Comparison of ENCODE assay signal across 17 cellular contexts in genomic region chr7:123844712-123845219, GRCh38. TPM values are rescaled to one million over a fixed set of nuclear protein-coding genes. Genes with fewer than 3 reads are reported as not detected.
"Had no signal": no experiment of that assay in that cellular context is flagged by ENCODE, and none has a peak within 500 bp of the region (broad histone marks: within the 10 kb centered on the region; RNA-seq: fewer than 3 reads in every experiment).

A gene with protein sequence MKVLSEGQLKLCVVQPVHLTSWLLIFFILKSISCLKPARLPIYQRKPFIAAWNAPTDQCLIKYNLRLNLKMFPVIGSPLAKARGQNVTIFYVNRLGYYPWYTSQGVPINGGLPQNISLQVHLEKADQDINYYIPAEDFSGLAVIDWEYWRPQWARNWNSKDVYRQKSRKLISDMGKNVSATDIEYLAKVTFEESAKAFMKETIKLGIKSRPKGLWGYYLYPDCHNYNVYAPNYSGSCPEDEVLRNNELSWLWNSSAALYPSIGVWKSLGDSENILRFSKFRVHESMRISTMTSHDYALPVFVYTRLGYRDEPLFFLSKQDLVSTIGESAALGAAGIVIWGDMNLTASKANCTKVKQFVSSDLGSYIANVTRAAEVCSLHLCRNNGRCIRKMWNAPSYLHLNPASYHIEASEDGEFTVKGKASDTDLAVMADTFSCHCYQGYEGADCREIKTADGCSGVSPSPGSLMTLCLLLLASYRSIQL (plus strand): TSS chr7:123845169. CDS start chr7:123868274, 23,105 bp downstream.

- DNase-seq: activated CD4-positive, alpha-beta T cell treated with anti-CD3 and anti-CD28 coated beads, Interleukin-2, amount 50 U/mL, for 48 hours; activated T-cell treated with anti-CD3 and anti-CD28 coated beads for 4 hours; amniotic stem cell; central memory CD4-positive, alpha-beta T cell; endodermal cell; midbrain; stimulated activated CD4-positive, alpha-beta T cell treated with anti-CD3 and anti-CD28 coated beads, Interleukin-2, amount 100 ng/mL, for 24 hours; stimulated activated naive CD4-positive, alpha-beta T cell treated with Interleukin-2 at 50 U/mL for 16 hours; thyroid gland; uterus had no signal

- H3K27ac Mint-ChIP-seq: activated naive CD8-positive, alpha-beta T cell had no signal

- H3K4me1 ChIP-seq: esophagus muscularis mucosa, thyroid gland, uterus had no signal

- H3K4me3 ChIP-seq: esophagus muscularis mucosa, lung, thyroid gland, uterus had no signal

- H3K27ac ChIP-seq: esophagus muscularis mucosa, thyroid gland, uterus had no signal

- H3K9me3 ChIP-seq: esophagus muscularis mucosa, thyroid gland, uterus had no signal

- H3K36me3 ChIP-seq: esophagus muscularis mucosa, thyroid gland, uterus had no signal

- H3K27me3 ChIP-seq: esophagus muscularis mucosa, thyroid gland, uterus had no signal

- H3K4me3 Mint-ChIP-seq: activated naive CD8-positive, alpha-beta T cell; endodermal cell had no signal

RNA-seq across cellular contexts. Expression of the gene that starts here (rescaled TPM):
- total RNA-seq: esophagus muscularis mucosa; omental fat pad; posterior vena cava; T-helper 2 cell treated with Interferon-gamma antibody and Interleukin-4, amounts not matched to agents 100 ng/mL and 5 ng/mL, for 36 hours; uterus had no signal
- polyA plus RNA-seq: neural cell had no signal
